In the genomic region with DNA sequence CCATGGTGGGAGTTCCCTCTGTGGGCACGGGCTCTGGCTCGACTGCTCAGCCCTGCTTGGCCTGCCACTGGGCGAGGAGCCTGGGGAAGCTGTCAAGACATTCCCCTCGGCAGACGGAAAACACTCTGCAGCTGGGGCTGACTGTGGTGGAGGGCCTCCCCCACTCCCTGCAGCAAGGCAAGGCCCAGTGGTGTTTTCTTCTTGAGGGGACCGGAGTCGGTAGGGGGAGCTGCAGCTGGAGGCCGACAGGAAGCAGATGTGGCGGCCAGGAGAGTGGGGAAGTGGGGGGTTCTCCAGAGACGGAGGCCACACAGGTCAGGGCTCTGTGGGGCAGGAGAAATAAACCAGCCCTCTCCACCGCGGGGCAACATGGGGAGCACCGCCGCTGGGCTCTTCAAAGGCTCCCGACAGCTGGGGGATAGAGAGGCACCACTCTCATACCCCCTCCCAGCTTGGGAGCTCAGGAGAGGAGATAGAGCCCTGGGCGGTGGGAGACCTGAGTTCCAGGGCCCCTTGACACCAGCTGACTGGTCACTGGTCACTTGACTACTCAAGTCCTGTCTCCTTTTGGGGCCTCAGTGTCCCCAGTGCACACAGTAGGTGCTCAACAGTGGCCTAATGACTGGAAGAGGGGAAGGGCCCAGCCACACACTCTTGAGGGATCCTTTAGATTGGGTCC, we compare ENCODE assay signal across 10 cellular contexts. TPM values are rescaled to one million over a fixed set of nuclear protein-coding genes. Genes with fewer than 3 reads are reported as not detected.
A peak's percentile ranks its signal among the peaks of the same experiment; 100 is the strongest.
DNase-seq lines count a peak whose midpoint lies in the region; ATAC-seq and TF ChIP-seq lines count a peak whose summit lies in the region.
"Had no signal": no experiment of that assay in that cellular context is flagged by ENCODE, and none has a peak within 500 bp of the region (broad histone marks: within the 10 kb centered on the region; RNA-seq: fewer than 3 reads in every experiment).

No MANE protein-coding gene starts in this region.

- H3K4me3 ChIP-seq in ascending aorta: no peak overlapping the region
- H3K4me3 ChIP-seq in right lobe of liver: no peak overlapping the region

- H3K9me3 ChIP-seq in ascending aorta (no peaks in the 10 kb centered on the region), right lobe of liver (no peaks in the 10 kb centered on the region)
- H3K9me3 ChIP-seq: neutrophil had no signal

- no peaks in the 10 kb centered on the region for H3K4me1 ChIP-seq in ascending aorta
- H3K4me1 ChIP-seq in right lobe of liver: peaks cover 0 to 15% (median 0%) of the 10 kb centered on the region in 4 donors

- peak; percentile 20 for DNase-seq in activated naive CD4-positive, alpha-beta T cell treated with anti-CD3 and anti-CD28 coated beads, Interleukin-2, amount 10 ng/mL, durations not matched to agents 7 days and 5 days
- no peak for DNase-seq in activated naive CD4-positive, alpha-beta T cell treated with anti-CD3 and anti-CD28 coated beads, Interleukin-2, amount 50 U/mL, for 16 hours
- DNase-seq in ascending aorta (ENCODE audit: low spot score in 2 of 2) (peak; percentile 4 to 52), right lobe of liver (peak; percentile 22 to 54 (median 42)), type B pancreatic cell (ENCODE audit: extremely low spot score, unreplicated experiment) (peak; percentile 65), cerebellum (ENCODE audit: low spot score) (no peak), NCI-H2227 (lab: John Stamatoyannopoulos, UW; ENCODE audit: unreplicated experiment) (no peak)
- DNase-seq: RPMI8226 had no signal

- H3K27me3 ChIP-seq in ascending aorta (no peaks in the 10 kb centered on the region), right lobe of liver (no peaks in the 10 kb centered on the region)
- H3K27me3 ChIP-seq: neutrophil had no signal

- no peak for TF ChIP-seq CTCF in ascending aorta (IDR thresholded peaks at IDR 0.05)
- TF ChIP-seq CTCF in right lobe of liver (IDR thresholded peaks at IDR 0.05): no peak
- no peak for TF ChIP-seq CTCF in type B pancreatic cell (conservative IDR thresholded peaks at IDR 0.05)

- no peaks in the 10 kb centered on the region for H3K4me1 Mint-ChIP-seq in activated naive CD4-positive, alpha-beta T cell treated with anti-CD3 and anti-CD28 coated beads, Interleukin-2, amount 10 ng/mL, durations not matched to agents 7 days and 5 days
- H3K4me1 Mint-ChIP-seq in type B pancreatic cell (ENCODE audit: unreplicated experiment): peaks cover 6% of the 10 kb centered on the region

- H3K36me3 ChIP-seq in ascending aorta (peaks cover 46 to 47% of the 10 kb centered on the region in 2 donors), right lobe of liver (peaks cover 0 to 5% (median 0%) of the 10 kb centered on the region in 4 donors)
- H3K36me3 ChIP-seq: neutrophil had no signal

- H3K4me3 Mint-ChIP-seq in activated naive CD4-positive, alpha-beta T cell treated with anti-CD3 and anti-CD28 coated beads, Interleukin-2, amount 10 ng/mL, durations not matched to agents 7 days and 5 days: no peak overlapping the region
- H3K4me3 Mint-ChIP-seq in type B pancreatic cell: no peak overlapping the region

- TF ChIP-seq POLR2A in right lobe of liver (IDR thresholded peaks at IDR 0.05): no peak

- H3K27ac ChIP-seq in ascending aorta (peak overlapping the region in 1 of 2 donors; percentile 21), right lobe of liver (no peak overlapping the region)
- H3K27ac ChIP-seq: neutrophil had no signal

- peaks cover 17% of the 10 kb centered on the region for H3K27me3 Mint-ChIP-seq in activated naive CD4-positive, alpha-beta T cell treated with anti-CD3 and anti-CD28 coated beads, Interleukin-2, amount 10 ng/mL, durations not matched to agents 7 days and 5 days
- no peaks in the 10 kb centered on the region for H3K27me3 Mint-ChIP-seq in type B pancreatic cell

- ATAC-seq in right lobe of liver: no peak
- no peak for ATAC-seq in GM19467 (IDR thresholded peaks at IDR 0.05; ENCODE audit: unreplicated experiment)

- CTCF ChIA-PET in activated naive CD4-positive, alpha-beta T cell treated with anti-CD3 and anti-CD28 coated beads, Interleukin-2, amount 10 ng/mL, durations not matched to agents 7 days and 5 days (lab: Charles Lee): interaction anchor here (0.6 to 4.7 kb wide), 6 partner anchors 17 to 77 kb away, joined by 3 to 32 read pairs (median 4); no protein-coding TSS in a partner anchor

- H3K36me3 Mint-ChIP-seq in activated naive CD4-positive, alpha-beta T cell treated with anti-CD3 and anti-CD28 coated beads, Interleukin-2, amount 10 ng/mL, durations not matched to agents 7 days and 5 days: no peaks in the 10 kb centered on the region
- peaks cover 10% of the 10 kb centered on the region for H3K36me3 Mint-ChIP-seq in type B pancreatic cell

- no peaks in the 10 kb centered on the region for H3K9me3 Mint-ChIP-seq in activated naive CD4-positive, alpha-beta T cell treated with anti-CD3 and anti-CD28 coated beads, Interleukin-2, amount 10 ng/mL, durations not matched to agents 7 days and 5 days
- no peaks in the 10 kb centered on the region for H3K9me3 Mint-ChIP-seq in type B pancreatic cell

- intact Hi-C loops in ascending aorta (cut with DNase I): no loop called here
- intact Hi-C loops in right lobe of liver (cut with DNase I): loop anchor here in 1 of 2 donors (10.0 kb wide), 1 partner anchor 74 kb away; no protein-coding TSS in a partner anchor

- 70% methylated on average over 8 of the region's 16 CpGs for WGBS in right lobe of liver (ENCODE audit: insufficient coverage, low coverage, low lambda C conversion rate, missing lambda C conversion rate)

- H3K27ac Mint-ChIP-seq in activated naive CD4-positive, alpha-beta T cell treated with anti-CD3 and anti-CD28 coated beads, Interleukin-2, amount 10 ng/mL, durations not matched to agents 7 days and 5 days: no peak overlapping the region
- H3K27ac Mint-ChIP-seq in type B pancreatic cell: no peak overlapping the region

RNA-seq across cellular contexts. Expression of gene PPIF, which starts 43.4 kb away (rescaled TPM):
- total RNA-seq in ascending aorta (172 TPM), right lobe of liver (100 to 1,000 TPM in 1 of 6 experiments, 10 to 100 TPM in 5; 53.7 to 106 (median 90.1) TPM), type B pancreatic cell (ENCODE audit: low replicate concordance) (67.5 and 91.3 TPM in 2 replicates), cerebellum (10.9 TPM)

RNA-seq across cellular contexts. Expression of gene ZCCHC24, which starts 54.7 kb away (rescaled TPM):
- 180 TPM for total RNA-seq in ascending aorta
- total RNA-seq in right lobe of liver: 10 to 100 TPM; 19.8 to 33.6 (median 22.7) TPM
- 2.7 and 29.1 TPM in 2 replicates for total RNA-seq in type B pancreatic cell (ENCODE audit: low replicate concordance)
- total RNA-seq in cerebellum: 18.9 TPM

Comparison
In these comparisons a context has a peak if more than half of its experiments do, and no peak if none do; other contexts are left out.
1. DNase-seq: peak in activated naive CD4-positive, alpha-beta T cell treated with anti-CD3 and anti-CD28 coated beads, Interleukin-2, amount 10 ng/mL, durations not matched to agents 7 days and 5 days (single experiment), ascending aorta (2 of 2), right lobe of liver (3 of 3) and type B pancreatic cell (single experiment); none in activated naive CD4-positive, alpha-beta T cell treated with anti-CD3 and anti-CD28 coated beads, Interleukin-2, amount 50 U/mL, for 16 hours (single experiment), cerebellum (single experiment) and NCI-H2227 (single experiment).